ENCODE assay signal across 23 cellular contexts in genomic region chr22:19376971-19377370, GRCh38. TPM values are rescaled to one million over a fixed set of nuclear protein-coding genes. Genes with fewer than 3 reads are reported as not detected.
A peak's percentile ranks its signal among the peaks of the same experiment; 100 is the strongest.
DNase-seq lines count a peak whose midpoint lies in the region; ATAC-seq, FAIRE-seq and TF ChIP-seq lines count a peak whose summit lies in the region.
"Had no signal": no experiment of that assay in that cellular context is flagged by ENCODE, and none has a peak within 500 bp of the region (broad histone marks: within the 10 kb centered on the region; RNA-seq: fewer than 3 reads in every experiment).

No MANE protein-coding gene starts in this region.

- H3K27me3 ChIP-seq in GM12878 (replicated peaks in 1 of 2; ENCODE audit: control insufficient read depth in 2 of 2, insufficient read depth in 2 of 2, low read length in 1 of 2) (no peaks in the 10 kb centered on the region), small intestine (ENCODE audit: control insufficient read depth in 2 of 2, insufficient read depth in 2 of 2, low read length in 2 of 2) (no peaks in the 10 kb centered on the region)
- H3K27me3 ChIP-seq: BLaER1 had no signal

- no peaks in the 10 kb centered on the region for H3K4me1 ChIP-seq in GM12878 (ENCODE audit: control insufficient read depth, insufficient read depth, low read length)
- H3K4me1 ChIP-seq in small intestine (ENCODE audit: control insufficient read depth in 2 of 2, insufficient read depth in 1 of 2, low read depth in 1 of 2, low read length in 1 of 2), result no peaks in the 10 kb centered on the region
- H3K4me1 ChIP-seq: BLaER1, HAP-1 had no signal

- RAD21 ChIA-PET in GM12878 (lab: Charles Lee; ENCODE audit: unreplicated experiment), result no interaction called here

- H3K9me3 Mint-ChIP-seq in stimulated activated effector memory CD8-positive, alpha-beta T cell treated with anti-CD3 and anti-CD28 coated beads, Interleukin-12 subunit alpha, Interleukin-12 subunit beta, amount 100 ng/mL, for 72 hours, result no peaks in the 10 kb centered on the region
- no peaks in the 10 kb centered on the region for H3K9me3 Mint-ChIP-seq in activated naive CD4-positive, alpha-beta T cell treated with anti-CD3 and anti-CD28 coated beads, Interleukin-2, amount 10 ng/mL, durations not matched to agents 7 days and 5 days
- H3K9me3 Mint-ChIP-seq: CD4-positive, alpha-beta T cell; CD8-positive, alpha-beta memory T cell; HFFc6 had no signal

- no peak overlapping the region for H2AFZ ChIP-seq in GM12878 (ENCODE audit: control insufficient read depth, low read depth, low read length)

- H3K9me3 ChIP-seq in GM12878 (replicated peaks; ENCODE audit: control insufficient read depth, insufficient read depth, low read length) (no peaks in the 10 kb centered on the region), small intestine (ENCODE audit: control insufficient read depth, low read depth) (no peaks in the 10 kb centered on the region)
- H3K9me3 ChIP-seq: BLaER1, HAP-1 had no signal

- peak overlapping the region; percentile 88 for H3K27ac Mint-ChIP-seq in stimulated activated effector memory CD8-positive, alpha-beta T cell treated with anti-CD3 and anti-CD28 coated beads, Interleukin-12 subunit alpha, Interleukin-12 subunit beta, amount 100 ng/mL, for 72 hours
- H3K27ac Mint-ChIP-seq in activated naive CD4-positive, alpha-beta T cell treated with anti-CD3 and anti-CD28 coated beads, Interleukin-2, amount 10 ng/mL, durations not matched to agents 7 days and 5 days, result no peak overlapping the region
- H3K27ac Mint-ChIP-seq: B cell; CD4-positive, alpha-beta T cell had no signal

- in situ Hi-C loops in GM12878 (cut with MboI), result no loop called here

- peak; percentile 30 for DNase-seq in activated CD8-positive, alpha-beta memory T cell treated with anti-CD3 and anti-CD28 coated beads, Interleukin-2, amount 50 U/mL, for 48 hours
- no peak for DNase-seq in activated CD8-positive, alpha-beta memory T cell treated with anti-CD3 and anti-CD28 coated beads for 24 hours
- no peak for DNase-seq in GM12878 (ENCODE audit: low read depth, low spot score)
- peak; percentile 38 for DNase-seq in left lobe of liver (ENCODE audit: low spot score)
- DNase-seq in stimulated activated effector memory CD8-positive, alpha-beta T cell treated with anti-CD3 and anti-CD28 coated beads, Interleukin-12 subunit alpha, Interleukin-12 subunit beta, amount 100 ng/mL, for 72 hours (ENCODE audit: low spot score in 2 of 2), result no peak
- no peak for DNase-seq in SK-N-DZ (ENCODE audit: low spot score)
- DNase-seq in small intestine, result no peak
- no peak for DNase-seq in activated naive CD4-positive, alpha-beta T cell treated with anti-CD3 and anti-CD28 coated beads, Interleukin-2, amount 10 ng/mL, durations not matched to agents 7 days and 5 days
- DNase-seq: CD4-positive, alpha-beta T cell; CD8-positive, alpha-beta memory T cell; DMS53; DMS79 treated with DMSO at 0.1 percent for 48 hours; GF-D8; GOT3; HFFc6 had no signal

- TF ChIP-seq RAD21 in GM12878 (IDR thresholded peaks at IDR 0.05; ENCODE audit: insufficient read depth, low read depth, low read length), result no peak

- TF ChIP-seq CTCF in GM12878 (IDR thresholded peaks at IDR 0.05 in 2 of 3, conservative IDR thresholded peaks at IDR 0.05 in 1 of 3; ENCODE audit: control insufficient read depth in 2 of 3, extremely low read depth in 1 of 3, insufficient read depth in 1 of 3, low read depth in 3 of 3, low read length in 3 of 3), result no peak

- FAIRE-seq in GM12878 (lab: Jason Lieb, UNC) (no peak), small intestine (lab: Jason Lieb, UNC) (no peak)
- FAIRE-seq: A204.1, GM12892, H54 had no signal

- H3K4me1 Mint-ChIP-seq in stimulated activated effector memory CD8-positive, alpha-beta T cell treated with anti-CD3 and anti-CD28 coated beads, Interleukin-12 subunit alpha, Interleukin-12 subunit beta, amount 100 ng/mL, for 72 hours, result no peaks in the 10 kb centered on the region
- H3K4me1 Mint-ChIP-seq in activated naive CD4-positive, alpha-beta T cell treated with anti-CD3 and anti-CD28 coated beads, Interleukin-2, amount 10 ng/mL, durations not matched to agents 7 days and 5 days, result no peaks in the 10 kb centered on the region
- H3K4me1 Mint-ChIP-seq: B cell; CD8-positive, alpha-beta memory T cell had no signal

- POLR2A ChIA-PET in GM12878 (lab: Charles Lee), result no interaction called here

- H3K4me3 ChIP-seq in GM12878 (no peak overlapping the region), small intestine (ENCODE audit: low read depth in 1 of 2, low read length in 2 of 2) (no peak overlapping the region)
- H3K4me3 ChIP-seq: BLaER1, HAP-1 had no signal

- H3K36me3 ChIP-seq in GM12878 (ENCODE audit: control insufficient read depth in 2 of 2, insufficient read depth in 2 of 2, low read length in 1 of 2), result peaks cover 23 to 28% of the 10 kb centered on the region in 2 experiments
- H3K36me3 ChIP-seq in small intestine (ENCODE audit: control insufficient read depth in 2 of 2, insufficient read depth in 2 of 2, low read length in 2 of 2), result peaks cover 14 to 19% of the 10 kb centered on the region in 2 donors

- whole genome bisulfite sequencing in GM12878 (ENCODE audit: insufficient coverage, insufficient replicate concordance, low lambda C conversion rate, missing lambda C conversion rate), result 71% methylated on average over 2 of the region's 2 CpGs
- 91 to 93% (median 91%) methylated on average over 2 of the region's 2 CpGs for WGBS in small intestine, 3 donors

- no peaks in the 10 kb centered on the region for H3K27me3 Mint-ChIP-seq in activated naive CD4-positive, alpha-beta T cell treated with anti-CD3 and anti-CD28 coated beads, Interleukin-2, amount 10 ng/mL, durations not matched to agents 7 days and 5 days
- H3K27me3 Mint-ChIP-seq: B cell; CD4-positive, alpha-beta T cell had no signal

- BruUV-seq in GM12878 (replicated peaks; lab: Mats Ljungman, UMichigan), result no TSS peak

- no peak for ATAC-seq in GM12878
- ATAC-seq in left lobe of liver, result no peak
- ATAC-seq in stimulated activated effector memory CD8-positive, alpha-beta T cell treated with anti-CD3 and anti-CD28 coated beads, Interleukin-12 subunit alpha, Interleukin-12 subunit beta, amount 100 ng/mL, for 72 hours, result no peak

- H3K9ac ChIP-seq in GM12878 (ENCODE audit: control insufficient read depth, insufficient read depth, low read length), result no peak overlapping the region
- H3K9ac ChIP-seq: BLaER1 had no signal

- H4K20me1 ChIP-seq in GM12878 (ENCODE audit: control insufficient read depth, insufficient read depth), result no peaks in the 10 kb centered on the region
- H4K20me1 ChIP-seq: BLaER1 had no signal

- 0 out of 2 replicates have a peak, but pooled peaks have one; percentile 1 for TF ChIP-seq POLR2A in GM12878 (IDR thresholded peaks at IDR 0.05; ENCODE audit: low read depth, low read length)

- CTCF ChIA-PET in GM12878 (lab: Yijun Ruan, JAX), result no interaction called here
- CTCF ChIA-PET in activated naive CD4-positive, alpha-beta T cell treated with anti-CD3 and anti-CD28 coated beads, Interleukin-2, amount 10 ng/mL, durations not matched to agents 7 days and 5 days (lab: Charles Lee), result no interaction called here

- no peak for TF ChIP-seq EP300 in GM12878 (IDR thresholded peaks at IDR 0.05; ENCODE audit: borderline replicate concordance in 1 of 2, control insufficient read depth in 1 of 2, low read depth in 2 of 2, low read length in 2 of 2)

- intact Hi-C loops in GM12878 (cut with micrococcal nuclease; ENCODE audit: unreplicated experiment), result no loop called here

- H3K36me3 Mint-ChIP-seq in stimulated activated effector memory CD8-positive, alpha-beta T cell treated with anti-CD3 and anti-CD28 coated beads, Interleukin-12 subunit alpha, Interleukin-12 subunit beta, amount 100 ng/mL, for 72 hours, result peaks cover 97% of the 10 kb centered on the region
- peaks cover 44% of the 10 kb centered on the region for H3K36me3 Mint-ChIP-seq in activated naive CD4-positive, alpha-beta T cell treated with anti-CD3 and anti-CD28 coated beads, Interleukin-2, amount 10 ng/mL, durations not matched to agents 7 days and 5 days

- no peak overlapping the region for H3K4me3 Mint-ChIP-seq in stimulated activated effector memory CD8-positive, alpha-beta T cell treated with anti-CD3 and anti-CD28 coated beads, Interleukin-12 subunit alpha, Interleukin-12 subunit beta, amount 100 ng/mL, for 72 hours
- H3K4me3 Mint-ChIP-seq in activated naive CD4-positive, alpha-beta T cell treated with anti-CD3 and anti-CD28 coated beads, Interleukin-2, amount 10 ng/mL, durations not matched to agents 7 days and 5 days, result no peak overlapping the region
- H3K4me3 Mint-ChIP-seq: B cell; CD4-positive, alpha-beta T cell; CD8-positive, alpha-beta memory T cell; HFFc6 had no signal

- H3K4me2 ChIP-seq in GM12878 (ENCODE audit: control insufficient read depth, insufficient read depth), result no peak overlapping the region
- H3K4me2 ChIP-seq: BLaER1 had no signal

- SMC1A ChIA-PET in GM12878 (lab: Charles Lee; ENCODE audit: uncharacterized antibody, unreplicated experiment), result no interaction called here

- H3K79me2 ChIP-seq in GM12878 (ENCODE audit: control insufficient read depth, insufficient read depth, low read length), result no peaks in the 10 kb centered on the region

- H3K27ac ChIP-seq in GM12878 (ENCODE audit: control insufficient read depth, insufficient read depth) (no peak overlapping the region), small intestine (ENCODE audit: low read depth in 1 of 2, low read length in 1 of 2) (no peak overlapping the region)
- H3K27ac ChIP-seq: 22Rv1, BLaER1, C4-2B had no signal

RNA-seq across cellular contexts. Expression of gene HIRA, which starts 54.6 kb away (rescaled TPM):
- 16.7 and 16.8 TPM in 2 replicates for total RNA-seq in GM12878 (2013; cell fraction: nucleolus; rRNA removed)
- total RNA-seq in GM12878 (2014; rRNA removed), result 14.7 and 15.6 TPM in 2 replicates
- total RNA-seq in GM12878 (2014; rRNA removed; fragmentation: Illumina TruSeq; extraction: Trizol), result 12.6 and 13.5 TPM in 2 replicates
- total RNA-seq in GM12878 (2021), result 32.2 and 32.7 TPM in 2 replicates
- polyA plus RNA-seq in GM12878 (2011; ENCODE audit: low read depth), result 6.7 TPM
- 10.8 and 19.9 TPM in 2 replicates for polyA plus RNA-seq in GM12878 (2011; rRNA removed)
- 21.5 and 26.0 TPM in 2 replicates for polyA plus RNA-seq in GM12878 (2011; cell fraction: cytosol; rRNA removed)
- 28.7 and 32.1 TPM in 2 replicates for polyA plus RNA-seq in GM12878 (2011; cell fraction: nucleus; rRNA removed)
- 11.0 and 13.2 TPM in 2 replicates for polyA plus RNA-seq in GM12878 (2012)
- polyA plus RNA-seq in GM12878 (2014; fragmentation: Illumina TruSeq; extraction: Trizol), result 11.5 and 20.2 TPM in 2 replicates
- polyA plus RNA-seq in GM12878 (2014; fragmentation: Nextera tagmentation; extraction: Ambion mirVana), result under 1 TPM; 0.34 to 0.60 TPM
- polyA plus RNA-seq in GM12878 (2014; rRNA removed), result 23.5 and 26.6 TPM in 2 replicates
- polyA plus RNA-seq in GM12878 (2016; fragmentation: Nextera tagmentation; extraction: Ambion mirVana), result 1 to 10 TPM; 2.1 to 2.8 TPM
- polyA minus RNA-seq in GM12878 (2011; rRNA and poly(A)+ RNA removed), result 27.6 and 31.8 TPM in 2 replicates
- 9.1 and 12.8 TPM in 2 replicates for polyA minus RNA-seq in GM12878 (2011; cell fraction: cytosol; rRNA and poly(A)+ RNA removed)
- 5.7 and 14.7 TPM in 2 replicates for polyA minus RNA-seq in GM12878 (2011; cell fraction: nucleus; rRNA and poly(A)+ RNA removed)
- 20.2 TPM for total RNA-seq in left lobe of liver
- 37.0 and 42.3 TPM in 2 replicates for polyA plus RNA-seq in SK-N-DZ (2014; cell fraction: cytosol; rRNA removed)
- 21.7 and 29.1 TPM in 2 replicates for polyA plus RNA-seq in SK-N-DZ (2014; cell fraction: nucleus; rRNA removed)
- polyA plus RNA-seq in small intestine, result 10 to 100 TPM; 15.7 to 25.8 (median 16.8) TPM

RNA-seq across cellular contexts. Expression of gene MRPL40, which starts 55.4 kb away (rescaled TPM):
- total RNA-seq in GM12878 (2013; cell fraction: nucleolus; rRNA removed), result 5.7 and 6.6 TPM in 2 replicates
- total RNA-seq in GM12878 (2014; rRNA removed) (48.0 and 51.9 TPM in 2 replicates), GM12878 (2014; rRNA removed; fragmentation: Illumina TruSeq; extraction: Trizol) (55.9 and 58.1 TPM in 2 replicates), GM12878 (2021) (41.2 and 42.4 TPM in 2 replicates), left lobe of liver (27.8 TPM)
- 32.8 TPM for polyA plus RNA-seq in GM12878 (2011; ENCODE audit: low read depth)
- polyA plus RNA-seq in GM12878 (2011; rRNA removed) (62.3 and 72.3 TPM in 2 replicates), GM12878 (2014; fragmentation: Illumina TruSeq; extraction: Trizol) (66.0 and 78.0 TPM in 2 replicates), GM12878 (2014; fragmentation: Nextera tagmentation; extraction: Ambion mirVana) (100 to 1,000 TPM; 180 to 207 TPM), GM12878 (2014; rRNA removed) (53.8 and 64.4 TPM in 2 replicates), GM12878 (2016; fragmentation: Nextera tagmentation; extraction: Ambion mirVana) (100 to 1,000 TPM; 124 to 131 TPM), small intestine (10 to 100 TPM; 25.2 to 33.5 (median 27.3) TPM)
- polyA plus RNA-seq in GM12878 (2011; cell fraction: cytosol; rRNA removed), result 33.8 and 45.2 TPM in 2 replicates
- polyA plus RNA-seq in GM12878 (2011; cell fraction: nucleus; rRNA removed), result 21.5 and 26.3 TPM in 2 replicates
- 36.6 and 36.9 TPM in 2 replicates for polyA plus RNA-seq in GM12878 (2012)
- polyA minus RNA-seq in GM12878 (2011; rRNA and poly(A)+ RNA removed), result 18.1 and 18.3 TPM in 2 replicates
- polyA minus RNA-seq in GM12878 (2011; cell fraction: cytosol; rRNA and poly(A)+ RNA removed), result 8.8 and 10.3 TPM in 2 replicates
- polyA minus RNA-seq in GM12878 (2011; cell fraction: nucleus; rRNA and poly(A)+ RNA removed), result 5.6 and 8.9 TPM in 2 replicates
- 52.4 and 66.8 TPM in 2 replicates for polyA plus RNA-seq in SK-N-DZ (2014; cell fraction: cytosol; rRNA removed)
- 42.5 and 50.9 TPM in 2 replicates for polyA plus RNA-seq in SK-N-DZ (2014; cell fraction: nucleus; rRNA removed)

Comparison
In these comparisons a context has a peak if more than half of its experiments do, and no peak if none do; other contexts are left out.
1. DNase-seq: peak in activated CD8-positive, alpha-beta memory T cell treated with anti-CD3 and anti-CD28 coated beads, Interleukin-2, amount 50 U/mL, for 48 hours (single experiment) and left lobe of liver (single experiment); none in activated CD8-positive, alpha-beta memory T cell treated with anti-CD3 and anti-CD28 coated beads for 24 hours (single experiment), GM12878 (single experiment), stimulated activated effector memory CD8-positive, alpha-beta T cell treated with anti-CD3 and anti-CD28 coated beads, Interleukin-12 subunit alpha, Interleukin-12 subunit beta, amount 100 ng/mL, for 72 hours (0 of 2), SK-N-DZ (single experiment), small intestine (single experiment) and activated naive CD4-positive, alpha-beta T cell treated with anti-CD3 and anti-CD28 coated beads, Interleukin-2, amount 10 ng/mL, durations not matched to agents 7 days and 5 days (single experiment).